Comparison of ENCODE assay signal across 8 cellular contexts in the genomic region with DNA sequence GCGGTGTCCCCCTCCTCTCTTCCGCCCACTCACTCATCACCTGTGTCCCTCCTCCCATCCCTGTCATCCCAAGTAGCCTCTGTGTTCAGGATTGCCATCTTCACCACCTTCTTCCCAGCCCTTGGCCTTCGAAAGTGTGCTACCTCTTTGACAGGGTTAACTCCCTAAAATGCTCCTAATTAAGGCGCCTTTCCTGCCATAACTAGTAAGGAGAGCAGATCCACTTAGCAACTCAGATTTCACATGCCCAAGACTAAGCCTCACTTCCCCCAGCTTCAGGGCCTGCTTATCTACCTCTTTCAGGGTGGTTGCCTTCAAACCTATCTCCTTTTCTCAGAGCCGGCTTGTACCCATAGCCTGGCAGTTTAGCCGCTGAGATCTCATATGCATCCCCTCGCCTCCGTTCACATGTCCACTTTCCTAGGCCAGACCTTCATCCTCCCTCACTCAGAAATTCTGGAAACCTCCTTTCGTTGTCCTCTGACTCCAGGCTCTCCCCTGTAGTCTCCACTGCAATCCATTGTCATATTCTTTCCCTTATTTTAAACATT. TPM values are rescaled to one million over a fixed set of nuclear protein-coding genes. Genes with fewer than 3 reads are reported as not detected.
DNase-seq lines count a peak whose midpoint lies in the region; ATAC-seq and TF ChIP-seq lines count a peak whose summit lies in the region.

No MANE protein-coding gene starts in this region.

- WGBS in H9 (ENCODE audit: extremely low coverage, insufficient read length, low lambda C conversion rate), result no CpG with 5 or more reads among the region's 9 CpGs

- H2BK5ac ChIP-seq in H9 (ENCODE audit: insufficient read length, low read length), result no peak overlapping the region

- H3K4me1 ChIP-seq in H9 (ENCODE audit: insufficient read depth, low read length) (peaks cover 19% of the 10 kb centered on the region), skeletal muscle tissue (ENCODE audit: control insufficient read depth in 3 of 3, insufficient read depth in 3 of 3, low read length in 3 of 3) (peaks cover 7 to 16% (median 8%) of the 10 kb centered on the region in 3 donors)

- no peak overlapping the region for H2BK20ac ChIP-seq in H9 (ENCODE audit: low read depth, low read length, poor library complexity, severe bottlenecking)

- H2BK15ac ChIP-seq in H9 (ENCODE audit: low read depth, low read length), result no peak overlapping the region

- H2AFZ ChIP-seq in H9 (ENCODE audit: low read length), result no peak overlapping the region

- H4K91ac ChIP-seq in H9 (ENCODE audit: insufficient read length, low read depth, low read length), result no peak overlapping the region

- no peaks in the 10 kb centered on the region; the same call in 1 of the 2 replicates for H3K27me3 Mint-ChIP-seq in H9 (ENCODE audit: low read depth)
- peaks cover 56% of the 10 kb centered on the region for H3K27me3 Mint-ChIP-seq in activated T-helper 2 cell treated with anti-CD3 and anti-CD28 coated beads, Interferon-gamma antibody, Interleukin-2, Interleukin-4, amounts not matched to agents 10 μg/mL and 5 μg/mL and 100 μg/mL, durations not matched to agents 14 hours and 24 hours and 36 hours (ENCODE audit: low read depth)

- peaks cover 0 to 3% (median 2%) of the 10 kb centered on the region in 3 donors for H3K36me3 ChIP-seq in skeletal muscle tissue (ENCODE audit: control insufficient read depth in 3 of 3, insufficient read depth in 3 of 3, low read length in 3 of 3)

- H3K4me3 Mint-ChIP-seq in H9, result peak overlapping the region; percentile 83 to 91
- H3K4me3 Mint-ChIP-seq in activated T-helper 2 cell treated with anti-CD3 and anti-CD28 coated beads, Interferon-gamma antibody, Interleukin-2, Interleukin-4, amounts not matched to agents 10 μg/mL and 5 μg/mL and 100 μg/mL, durations not matched to agents 14 hours and 24 hours and 36 hours (ENCODE audit: low read depth), result peak overlapping the region; percentile 65

- no peaks in the 10 kb centered on the region for H4K20me1 ChIP-seq in H9 (ENCODE audit: control insufficient read depth, insufficient read depth, insufficient read length)

- H3K14ac ChIP-seq in H9 (ENCODE audit: insufficient read depth, low read length), result no peak overlapping the region

- intact Hi-C loops in activated T-helper 2 cell treated with anti-CD3 and anti-CD28 coated beads, Interferon-gamma antibody, Interleukin-2, Interleukin-4, amounts not matched to agents 10 μg/mL and 5 μg/mL and 100 μg/mL, durations not matched to agents 14 hours and 24 hours and 36 hours (cut with micrococcal nuclease), result no loop called here

- H3K27ac Mint-ChIP-seq in H9, result peak overlapping the region in 1 of 3 experiments; percentile 62; a peak in 2 of 7 replicates
- no peak overlapping the region for H3K27ac Mint-ChIP-seq in activated T-helper 2 cell treated with anti-CD3 and anti-CD28 coated beads, Interferon-gamma antibody, Interleukin-2, Interleukin-4, amounts not matched to agents 10 μg/mL and 5 μg/mL and 100 μg/mL, durations not matched to agents 14 hours and 24 hours and 36 hours

- H3K4me3 ChIP-seq in iPS-11a (ENCODE audit: low read depth, low read length), result peak overlapping the region; percentile 80
- peak overlapping the region; percentile 33 to 79 (median 72) for H3K4me3 ChIP-seq in skeletal muscle tissue (ENCODE audit: low read length in 3 of 3)

- H3K27me3 ChIP-seq in H9 (ENCODE audit: insufficient read depth, low read length) (no peaks in the 10 kb centered on the region), skeletal muscle tissue (ENCODE audit: control insufficient read depth in 3 of 3, insufficient read depth in 3 of 3, low read length in 3 of 3) (peaks cover 0 to 11% (median 5%) of the 10 kb centered on the region in 3 donors)

- H3K79me1 ChIP-seq in H9 (ENCODE audit: insufficient read depth, low read depth, low read length, poor library complexity, severe bottlenecking), result no peaks in the 10 kb centered on the region

- no peak for DNase-seq in H9
- DNase-seq in activated T-helper 2 cell treated with anti-CD3 and anti-CD28 coated beads, Interferon-gamma antibody, Interleukin-2, Interleukin-4, amounts not matched to agents 10 μg/mL and 5 μg/mL and 100 μg/mL, durations not matched to agents 14 hours and 24 hours and 36 hours (ENCODE audit: low spot score), result no peak
- DNase-seq in hypothalamus (lab: John Stamatoyannopoulos, UW), result no peak
- no peak for DNase-seq in ureter (ENCODE audit: low spot score)

- H4K5ac ChIP-seq in H9 (ENCODE audit: insufficient read length, low read depth, low read length), result peak overlapping the region; percentile 14

- H3K36me3 Mint-ChIP-seq in H9 (ENCODE audit: insufficient read depth in 1 of 3, low read depth in 3 of 3), result peaks cover 6 to 15% (median 8%) of the 10 kb centered on the region in 3 experiments; a peak in 6 of 7 replicates
- peaks cover 4% of the 10 kb centered on the region for H3K36me3 Mint-ChIP-seq in activated T-helper 2 cell treated with anti-CD3 and anti-CD28 coated beads, Interferon-gamma antibody, Interleukin-2, Interleukin-4, amounts not matched to agents 10 μg/mL and 5 μg/mL and 100 μg/mL, durations not matched to agents 14 hours and 24 hours and 36 hours (ENCODE audit: low read depth)

- no peak overlapping the region for H3K9ac ChIP-seq in H9 (ENCODE audit: extremely low read depth, insufficient read length, low read length)
- peak overlapping the region in 2 of 3 donors; percentile 76 to 80 for H3K9ac ChIP-seq in skeletal muscle tissue (ENCODE audit: low read depth in 1 of 3, low read length in 3 of 3)

- no peak overlapping the region for H3K4ac ChIP-seq in H9 (ENCODE audit: low read depth, low read length)

- peaks cover 13% of the 10 kb centered on the region for H3K79me2 ChIP-seq in H9 (ENCODE audit: insufficient read depth, low read length)

- peaks cover 4 to 7% of the 10 kb centered on the region in 2 experiments for H3K9me3 Mint-ChIP-seq in H9
- H3K9me3 Mint-ChIP-seq in activated T-helper 2 cell treated with anti-CD3 and anti-CD28 coated beads, Interferon-gamma antibody, Interleukin-2, Interleukin-4, amounts not matched to agents 10 μg/mL and 5 μg/mL and 100 μg/mL, durations not matched to agents 14 hours and 24 hours and 36 hours, result no peaks in the 10 kb centered on the region

- H3K9me3 ChIP-seq in H9 (ENCODE audit: control insufficient read depth, low read depth, low read length) (no peaks in the 10 kb centered on the region), skeletal muscle tissue (ENCODE audit: control insufficient read depth in 3 of 3, low read length in 3 of 3) (no peaks in the 10 kb centered on the region)

- H3K56ac ChIP-seq in H9 (ENCODE audit: insufficient read length, low read depth, low read length), result no peak overlapping the region

- ATAC-seq in HG03442 (IDR thresholded peaks at IDR 0.05; ENCODE audit: unreplicated experiment) (no peak), esophagus mucosa (no peak)

- H4K8ac ChIP-seq in H9 (replicated peaks; ENCODE audit: insufficient read length, low read depth, low read length), result no peak overlapping the region

- peak overlapping the region; percentile 9 for H2AK5ac ChIP-seq in H9 (ENCODE audit: insufficient read length, low read length)

- no peak for TF ChIP-seq CTCF in H9 (conservative IDR thresholded peaks at IDR 0.05)

- no peak overlapping the region for H3K23ac ChIP-seq in H9 (ENCODE audit: insufficient read length, low read depth, low read length)

- H3K4me2 ChIP-seq in H9 (ENCODE audit: insufficient read depth, insufficient read length, low read length), result peak overlapping the region; percentile 65

- peaks cover 34 to 36% of the 10 kb centered on the region in 2 experiments for H3K4me1 Mint-ChIP-seq in H9
- H3K4me1 Mint-ChIP-seq in activated T-helper 2 cell treated with anti-CD3 and anti-CD28 coated beads, Interferon-gamma antibody, Interleukin-2, Interleukin-4, amounts not matched to agents 10 μg/mL and 5 μg/mL and 100 μg/mL, durations not matched to agents 14 hours and 24 hours and 36 hours (ENCODE audit: low read depth), result peaks cover 4% of the 10 kb centered on the region

- H2BK12ac ChIP-seq in H9 (ENCODE audit: insufficient read length, low read depth, low read length), result no peak overlapping the region

- peaks cover 5% of the 10 kb centered on the region for H3K23me2 ChIP-seq in H9 (ENCODE audit: insufficient read length, low read depth, low read length, poor library complexity, severe bottlenecking)

- H2BK120ac ChIP-seq in H9 (ENCODE audit: low read depth, low read length, poor library complexity, severe bottlenecking), result no peak overlapping the region

- H3T11ph ChIP-seq in H9 (ENCODE audit: low read length), result no peak overlapping the region

- no peak overlapping the region for H3K18ac ChIP-seq in H9 (ENCODE audit: insufficient read length, low read depth, low read length)

- no peak overlapping the region for H3K27ac ChIP-seq in H9 (ENCODE audit: insufficient read length, low read depth, low read length)
- H3K27ac ChIP-seq in skeletal muscle tissue (ENCODE audit: low read depth, low read length), result peak overlapping the region; percentile 66

RNA-seq across cellular contexts. Expression of gene FSTL1, which starts 1.0 kb away (rescaled TPM):
- 305 and 326 TPM in 2 replicates for total RNA-seq in H9 (2021)
- total RNA-seq in activated T-helper 2 cell treated with anti-CD3 and anti-CD28 coated beads, Interferon-gamma antibody, Interleukin-2, Interleukin-4, amounts not matched to agents 10 μg/mL and 5 μg/mL and 100 μg/mL, durations not matched to agents 14 hours and 24 hours and 36 hours, result 0.14 and 0.16 TPM in 2 replicates
- total RNA-seq in skeletal muscle tissue, result 377 TPM
- 15.8 TPM for total RNA-seq in esophagus mucosa
- 379 TPM for total RNA-seq in ureter

Comparison
In these comparisons a context has a peak if more than half of its experiments do, and no peak if none do; other contexts are left out.
1. RNA of gene FSTL1, which starts 1.0 kb away (total RNA-seq): 379 TPM in ureter (single experiment), 377 TPM in skeletal muscle tissue (single experiment) and 305 to 326 TPM in H9; 15.8 TPM in esophagus mucosa (single experiment) and 0.14 to 0.16 TPM in activated T-helper 2 cell treated with anti-CD3 and anti-CD28 coated beads, Interferon-gamma antibody, Interleukin-2, Interleukin-4, amounts not matched to agents 10 μg/mL and 5 μg/mL and 100 μg/mL, durations not matched to agents 14 hours and 24 hours and 36 hours; every median in the first group is over 10 times any median in the second.